ENCODE assay signal across 13 cellular contexts in genomic region chr1:180530501-180530900, GRCh38. TPM values are rescaled to one million over a fixed set of nuclear protein-coding genes. Genes with fewer than 3 reads are reported as not detected.
DNase-seq lines count a peak whose midpoint lies in the region; ATAC-seq and TF ChIP-seq lines count a peak whose summit lies in the region.
"Had no signal": no experiment of that assay in that cellular context is flagged by ENCODE, and none has a peak within 500 bp of the region (broad histone marks: within the 10 kb centered on the region; RNA-seq: fewer than 3 reads in every experiment).

No MANE protein-coding gene starts in this region.

- WGBS in IMR-90 (ENCODE audit: extremely low coverage in 2 of 2, insufficient read length in 1 of 2), 2 experiments, result no CpG with 5 or more reads among the region's 5 CpGs
- 32% methylated on average over 5 of the region's 5 CpGs for WGBS in liver
- WGBS in sigmoid colon, 2 donors, result 24 to 61% methylated on average over 5 of the region's 5 CpGs

- peak overlapping the region; percentile 78 for H2BK120ac ChIP-seq in IMR-90 (ENCODE audit: low read depth, low read length)

- no peak for TF ChIP-seq EP300 in sigmoid colon (IDR thresholded peaks at IDR 0.05)

- peak overlapping the region; percentile 76 for H2AFZ ChIP-seq in IMR-90 (replicated peaks; ENCODE audit: low read length, poor library complexity)

- intact Hi-C loops in A673 (cut with micrococcal nuclease; ENCODE audit: unreplicated experiment), result loop anchor here (5.0 kb wide), 2 partner anchors 332 to 612 kb away; no protein-coding TSS in a partner anchor
- intact Hi-C loops in IMR-90 (cut with micrococcal nuclease), result loop anchor here (5.0 kb wide), 2 partner anchors 332 to 637 kb away; no protein-coding TSS in a partner anchor
- intact Hi-C loops in activated naive CD4-positive, alpha-beta T cell treated with anti-CD3 and anti-CD28 coated beads for 36 hours (cut with micrococcal nuclease), result loop anchor here (5.0 to 10.0 kb wide), 2 partner anchors 247 to 454 kb away; no protein-coding TSS in a partner anchor
- intact Hi-C loops in sigmoid colon (cut with DNase I), result loop anchor here (5.0 kb wide), 1 partner anchor 332 kb away; no protein-coding TSS in a partner anchor

- H3K36me3 ChIP-seq in A673 (ENCODE audit: insufficient read depth, low read length, poor library complexity, severe bottlenecking) (no peaks in the 10 kb centered on the region), IMR-90 (ENCODE audit: control insufficient read depth, insufficient read depth, low read length) (no peaks in the 10 kb centered on the region), liver (ENCODE audit: control insufficient read depth in 4 of 4, insufficient read depth in 3 of 4, low read depth in 1 of 4, low read length in 3 of 4) (no peaks in the 10 kb centered on the region), sigmoid colon (no peaks in the 10 kb centered on the region)
- H3K36me3 ChIP-seq: BLaER1 treated with 17β-estradiol and CSF1 and Interleukin-3, amounts not matched to agents 10 nM and 100 nM; esophagus squamous epithelium had no signal

- H4K91ac ChIP-seq in IMR-90 (ENCODE audit: insufficient read depth, low read depth, low read length), result no peak overlapping the region

- no peak overlapping the region for H3K4me2 ChIP-seq in IMR-90 (ENCODE audit: low read depth, low read length)
- H3K4me2 ChIP-seq: BLaER1 treated with 17β-estradiol and CSF1 and Interleukin-3, amounts not matched to agents 10 nM and 100 nM had no signal

- BruUV-seq in A673 (replicated peaks; lab: Mats Ljungman, UMichigan), result no TSS peak
- no TSS peak for BruUV-seq in IMR-90 (replicated peaks; lab: Mats Ljungman, UMichigan)

- ATAC-seq in IMR-90 (ENCODE audit: low read depth), result peak; percentile 79

- TF ChIP-seq POLR2A in IMR-90 (IDR thresholded peaks at IDR 0.05; ENCODE audit: low read depth, low read length), result no peak
- no peak for TF ChIP-seq POLR2A in sigmoid colon (IDR thresholded peaks at IDR 0.05)

- no peak overlapping the region for H3K27ac ChIP-seq in A673 (ENCODE audit: low read depth, low read length, poor library complexity, severe bottlenecking)
- H3K27ac ChIP-seq in IMR-90 (ENCODE audit: insufficient read depth, low read length), result no peak overlapping the region
- H3K27ac ChIP-seq in liver (ENCODE audit: low read depth in 1 of 2, low read length in 2 of 2), result no peak overlapping the region
- no peak overlapping the region for H3K27ac ChIP-seq in sigmoid colon
- H3K27ac ChIP-seq: BLaER1 treated with 17β-estradiol and CSF1 and Interleukin-3, amounts not matched to agents 10 nM and 100 nM had no signal

- H4K5ac ChIP-seq in IMR-90 (ENCODE audit: low read depth, low read length), result peak overlapping the region; percentile 35; the same call in 1 of the 2 replicates

- H2AK5ac ChIP-seq in IMR-90 (ENCODE audit: low read depth, low read length), result peak overlapping the region; percentile 40; the same call in 1 of the 2 replicates

- H3K9ac ChIP-seq in IMR-90 (ENCODE audit: low read depth, low read length), result no peak overlapping the region
- no peak overlapping the region for H3K9ac ChIP-seq in liver (ENCODE audit: low read depth in 1 of 2, low read length in 2 of 2)
- H3K9ac ChIP-seq: BLaER1 treated with 17β-estradiol and CSF1 and Interleukin-3, amounts not matched to agents 10 nM and 100 nM had no signal

- no peak overlapping the region for H3K4me3 ChIP-seq in A673 (ENCODE audit: low read depth, low read length, poor library complexity, severe bottlenecking)
- H3K4me3 ChIP-seq in IMR-90 (ENCODE audit: insufficient read depth, low read depth, low read length), result no peak overlapping the region
- no peak overlapping the region for H3K4me3 ChIP-seq in liver (ENCODE audit: low read depth in 1 of 3, low read length in 3 of 3)
- no peak overlapping the region for H3K4me3 ChIP-seq in sigmoid colon
- H3K4me3 ChIP-seq: BLaER1 treated with 17β-estradiol and CSF1 and Interleukin-3, amounts not matched to agents 10 nM and 100 nM; esophagus squamous epithelium had no signal

- no peaks in the 10 kb centered on the region for H3K9me3 Mint-ChIP-seq in activated naive CD4-positive, alpha-beta T cell treated with anti-CD3 and anti-CD28 coated beads for 36 hours
- H3K9me3 Mint-ChIP-seq: stimulated activated naive CD8-positive, alpha-beta T cell treated with anti-CD3 and anti-CD28 coated beads, Interleukin-15, Interleukin-2, amounts not matched to agents 100 ng/mL and 50 ng/mL, for 24 hours had no signal

- DNase-seq in A673 (ENCODE audit: low spot score) (peak; percentile 21), IMR-90 (peak; percentile 94), dedifferentiated amniotic fluid mesenchymal stem cell (ENCODE audit: extremely low spot score) (peak; percentile 43), sigmoid colon (no peak), NOMO-1 (lab: John Stamatoyannopoulos, UW; ENCODE audit: unreplicated experiment in 2 of 2) (no peak)
- DNase-seq in activated naive CD4-positive, alpha-beta T cell treated with anti-CD3 and anti-CD28 coated beads for 36 hours, result no peak
- no peak for DNase-seq in activated CD4-positive, alpha-beta T cell treated with anti-CD3 and anti-CD28 coated beads for 48 hours
- DNase-seq: activated T-cell treated with anti-CD3 and anti-CD28 coated beads, Interleukin-2, amount 50 U/mL, for 48 hours; esophagus squamous epithelium; posterior cingulate gyrus had no signal

- peak overlapping the region; percentile 50; the same call in 1 of the 2 replicates for H3K14ac ChIP-seq in IMR-90 (replicated peaks; ENCODE audit: low read depth, low read length)

- POLR2A ChIA-PET in A673 (lab: Charles Lee; ENCODE audit: low non-redundant PET) (no interaction called here), IMR-90 (lab: Charles Lee; ENCODE audit: unreplicated experiment) (no interaction called here)

- TF ChIP-seq CTCF in A673 (conservative IDR thresholded peaks at IDR 0.05; ENCODE audit: low read depth, low read length), result no peak
- TF ChIP-seq CTCF in IMR-90 (conservative IDR thresholded peaks at IDR 0.05; ENCODE audit: low read depth, low read length), result no peak
- TF ChIP-seq CTCF in liver (IDR thresholded peaks at IDR 0.05; ENCODE audit: low read depth, low read length, missing input control), result no peak
- no peak for TF ChIP-seq CTCF in sigmoid colon (IDR thresholded peaks at IDR 0.05)

- TF ChIP-seq RAD21 in IMR-90 (IDR thresholded peaks at IDR 0.05; ENCODE audit: low read length) (no peak), liver (IDR thresholded peaks at IDR 0.05) (peak; percentile 17 to 35)

- no peaks in the 10 kb centered on the region for H3K36me3 Mint-ChIP-seq in activated naive CD4-positive, alpha-beta T cell treated with anti-CD3 and anti-CD28 coated beads for 36 hours (ENCODE audit: low read depth)

- H2BK15ac ChIP-seq in IMR-90 (ENCODE audit: low read depth, low read length), result no peak overlapping the region; the same call in 1 of the 3 replicates

- dilution Hi-C loops in IMR-90 (cut with HindIII; ENCODE audit: low sequenced_read_pairs, unreplicated experiment), result no loop called here

- H3K27me3 Mint-ChIP-seq in activated naive CD4-positive, alpha-beta T cell treated with anti-CD3 and anti-CD28 coated beads for 36 hours (ENCODE audit: low read depth), result no peaks in the 10 kb centered on the region

- H3K23ac ChIP-seq in IMR-90 (ENCODE audit: low read depth, low read length), result no peak overlapping the region; the same call in 1 of the 2 replicates

- CTCF ChIA-PET in A673 (lab: Charles Lee), result interaction anchor here (0.6 kb wide), 1 partner anchor 329 kb away, joined by 6 read pairs; no protein-coding TSS in a partner anchor
- CTCF ChIA-PET in IMR-90 (lab: Yijun Ruan, JAX), result interaction anchor here (0.6 to 1.2 kb wide), 2 partner anchors 332 to 376 kb away, joined by 3 to 4 read pairs; no protein-coding TSS in a partner anchor
- CTCF ChIA-PET in activated naive CD4-positive, alpha-beta T cell treated with anti-CD3 and anti-CD28 coated beads for 36 hours (lab: Charles Lee), result interaction anchor here (0.6 to 11.9 kb wide), 3 partner anchors 15 to 332 kb away, joined by 3 to 141 read pairs (median 4); no protein-coding TSS in a partner anchor

- 0 out of 2 replicates have a peak, but pooled peaks cover 2% of the 10 kb centered on the region for H3K9me1 ChIP-seq in IMR-90 (ENCODE audit: insufficient read depth, low read length)

- H3K4me1 ChIP-seq in A673 (ENCODE audit: insufficient read depth, low read length, poor library complexity, severe bottlenecking) (no peaks in the 10 kb centered on the region), IMR-90 (ENCODE audit: control insufficient read depth, insufficient read depth, low read length) (peaks cover 4% of the 10 kb centered on the region; the same call in 1 of the 2 replicates), liver (ENCODE audit: control insufficient read depth in 4 of 4, insufficient read depth in 4 of 4, low read length in 3 of 4) (peaks cover 0 to 2% (median 0%) of the 10 kb centered on the region in 4 donors), sigmoid colon (no peaks in the 10 kb centered on the region)

- peak overlapping the region; percentile 40 for H2BK5ac ChIP-seq in IMR-90 (ENCODE audit: low read depth, low read length, poor library complexity, severe bottlenecking)

- H2AK9ac ChIP-seq in IMR-90 (replicated peaks; ENCODE audit: low read depth, low read length, poor library complexity), result no peak overlapping the region

- H3K56ac ChIP-seq in IMR-90 (ENCODE audit: extremely low read depth, insufficient read depth, low read length), result no peak overlapping the region

- H3K27ac Mint-ChIP-seq in activated naive CD4-positive, alpha-beta T cell treated with anti-CD3 and anti-CD28 coated beads for 36 hours, result no peak overlapping the region
- H3K27ac Mint-ChIP-seq: stimulated activated naive CD8-positive, alpha-beta T cell treated with anti-CD3 and anti-CD28 coated beads, Interleukin-15, Interleukin-2, amounts not matched to agents 100 ng/mL and 50 ng/mL, for 24 hours had no signal

- H3K9me3 ChIP-seq in A673 (ENCODE audit: low read depth, low read length, poor library complexity, severe bottlenecking) (no peaks in the 10 kb centered on the region), IMR-90 (ENCODE audit: control insufficient read depth, insufficient read depth, low read length) (no peaks in the 10 kb centered on the region), liver (ENCODE audit: control insufficient read depth in 4 of 4, low read length in 3 of 4) (no peaks in the 10 kb centered on the region), sigmoid colon (no peaks in the 10 kb centered on the region)
- H3K9me3 ChIP-seq: BLaER1 treated with 17β-estradiol and CSF1 and Interleukin-3, amounts not matched to agents 10 nM and 100 nM; esophagus squamous epithelium had no signal

- no peaks in the 10 kb centered on the region for H3K4me1 Mint-ChIP-seq in activated naive CD4-positive, alpha-beta T cell treated with anti-CD3 and anti-CD28 coated beads for 36 hours (ENCODE audit: low read depth)

- H4K20me1 ChIP-seq in IMR-90 (ENCODE audit: insufficient read depth, low read length), result no peaks in the 10 kb centered on the region
- H4K20me1 ChIP-seq: BLaER1 treated with 17β-estradiol and CSF1 and Interleukin-3, amounts not matched to agents 10 nM and 100 nM had no signal

- H3K4ac ChIP-seq in IMR-90 (ENCODE audit: low read depth, low read length), result peak overlapping the region; percentile 46; the same call in 1 of the 2 replicates

- H3K18ac ChIP-seq in IMR-90 (ENCODE audit: low read depth, low read length), result no peak overlapping the region

- in situ Hi-C loops in IMR-90 (cut with MboI; ENCODE audit: low sequenced_read_pairs), result no loop called here

- H3K4me3 Mint-ChIP-seq in activated naive CD4-positive, alpha-beta T cell treated with anti-CD3 and anti-CD28 coated beads for 36 hours, result no peak overlapping the region
- H3K4me3 Mint-ChIP-seq: stimulated activated naive CD8-positive, alpha-beta T cell treated with anti-CD3 and anti-CD28 coated beads, Interleukin-15, Interleukin-2, amounts not matched to agents 100 ng/mL and 50 ng/mL, for 24 hours had no signal

- no peaks in the 10 kb centered on the region for H3K27me3 ChIP-seq in A673 (replicated peaks; ENCODE audit: insufficient read depth, low read depth, low read length, poor library complexity)
- H3K27me3 ChIP-seq in IMR-90 (ENCODE audit: control insufficient read depth, insufficient read depth, low read length), result no peaks in the 10 kb centered on the region
- no peaks in the 10 kb centered on the region for H3K27me3 ChIP-seq in liver (ENCODE audit: control insufficient read depth in 4 of 4, insufficient read depth in 4 of 4, low read length in 3 of 4)
- no peaks in the 10 kb centered on the region for H3K27me3 ChIP-seq in sigmoid colon
- H3K27me3 ChIP-seq: BLaER1 treated with 17β-estradiol and CSF1 and Interleukin-3, amounts not matched to agents 10 nM and 100 nM; esophagus squamous epithelium had no signal

- H4K8ac ChIP-seq in IMR-90 (ENCODE audit: low read depth in 2 of 2, low read length in 2 of 2), result peak overlapping the region in 1 of 2 experiments; percentile 60; a peak in 1 of 4 replicates

- no peaks in the 10 kb centered on the region for H3K79me1 ChIP-seq in IMR-90 (ENCODE audit: low read depth in 1 of 2, low read length in 2 of 2)

- H2BK20ac ChIP-seq in IMR-90 (ENCODE audit: low read depth, low read length), result peak overlapping the region; percentile 77; the same call in 1 of the 2 replicates

RNA-seq across cellular contexts. Expression of gene ACBD6, which starts 28.1 kb away (rescaled TPM):
- total RNA-seq in A673 (2021) (63.7 and 66.8 TPM in 2 replicates), IMR-90 (2012; rRNA removed) (52.5 and 83.3 TPM in 2 replicates), liver (10 to 100 TPM; 16.1 to 17.3 TPM), sigmoid colon (10 to 100 TPM; 35.5 to 40.8 (median 40.1) TPM)
- polyA plus RNA-seq in IMR-90 (2012; rRNA removed) (54.4 and 59.1 TPM in 2 replicates), liver (10 to 100 TPM in 1 of 2 donors, 1 to 10 TPM in 1; 8.3 to 11.9 TPM), sigmoid colon (10 to 100 TPM; 11.4 to 21.8 (median 14.3) TPM)
- polyA plus RNA-seq in IMR-90 (2012; cell fraction: cytosol; rRNA removed), result 32.3 and 41.6 TPM in 2 replicates
- 95.2 and 130 TPM in 2 replicates for polyA plus RNA-seq in IMR-90 (2012; cell fraction: nucleus; rRNA removed; ENCODE audit: low replicate concordance)
- total RNA-seq in activated naive CD4-positive, alpha-beta T cell treated with anti-CD3 and anti-CD28 coated beads for 36 hours, result 10 to 100 TPM; 31.1 to 32.9 TPM

RNA-seq across cellular contexts. Expression of gene OVAAL, which starts 28.3 kb away (rescaled TPM):
- not detected in 2 replicates for total RNA-seq in A673 (2021)
- not detected in 2 replicates for total RNA-seq in IMR-90 (2012; rRNA removed)
- polyA plus RNA-seq in IMR-90 (2012; rRNA removed), result not detected in 2 replicates
- polyA plus RNA-seq in IMR-90 (2012; cell fraction: cytosol; rRNA removed), result 0.03 TPM in 1 of 2 replicates, not detected in the other
- not detected in 2 replicates for polyA plus RNA-seq in IMR-90 (2012; cell fraction: nucleus; rRNA removed; ENCODE audit: low replicate concordance)
- total RNA-seq in liver, result not detected
- polyA plus RNA-seq in liver, result not detected
- not detected for total RNA-seq in activated naive CD4-positive, alpha-beta T cell treated with anti-CD3 and anti-CD28 coated beads for 36 hours
- total RNA-seq in sigmoid colon, result not detected
- not detected for polyA plus RNA-seq in sigmoid colon
- total RNA-seq: esophagus squamous epithelium had no signal

Comparison
In these comparisons a context has a peak if more than half of its experiments do, and no peak if none do; other contexts are left out.
1. DNase-seq: peak in A673 (single experiment), IMR-90 (single experiment) and dedifferentiated amniotic fluid mesenchymal stem cell (single experiment); none in activated naive CD4-positive, alpha-beta T cell treated with anti-CD3 and anti-CD28 coated beads for 36 hours (single experiment), activated CD4-positive, alpha-beta T cell treated with anti-CD3 and anti-CD28 coated beads for 48 hours (single experiment), sigmoid colon (single experiment) and NOMO-1 (0 of 2).